In genomic region chr4:145732001-145732400, GRCh38 we compare ENCODE assay signal across 10 cellular contexts. TPM values are rescaled to one million over a fixed set of nuclear protein-coding genes. Genes with fewer than 3 reads are reported as not detected.
DNase-seq lines count a peak whose midpoint lies in the region; ATAC-seq and TF ChIP-seq lines count a peak whose summit lies in the region.
"Had no signal": no experiment of that assay in that cellular context is flagged by ENCODE, and none has a peak within 500 bp of the region (broad histone marks: within the 10 kb centered on the region; RNA-seq: fewer than 3 reads in every experiment).

No MANE protein-coding gene starts in this region.

- H3K9me3 Mint-ChIP-seq in activated CD8-positive, alpha-beta memory T cell treated with anti-CD3 and anti-CD28 coated beads, Interleukin-2, amount 10 ng/mL, durations not matched to agents 7 days and 5 days (ENCODE audit: low read depth): no peaks in the 10 kb centered on the region
- no peaks in the 10 kb centered on the region for H3K9me3 Mint-ChIP-seq in activated naive CD8-positive, alpha-beta T cell treated with anti-CD3 and anti-CD28 coated beads, Interleukin-2, amount 10 ng/mL, durations not matched to agents 7 days and 5 days

- ATAC-seq in activated CD8-positive, alpha-beta memory T cell treated with anti-CD3 and anti-CD28 coated beads, Interleukin-2, amount 10 ng/mL, durations not matched to agents 7 days and 5 days: no peak
- no peak for ATAC-seq in activated naive CD8-positive, alpha-beta T cell treated with anti-CD3 and anti-CD28 coated beads, Interleukin-2, amount 10 ng/mL, durations not matched to agents 7 days and 5 days (ENCODE audit: low read depth)
- ATAC-seq in left lung (no peak), GM19452 (IDR thresholded peaks at IDR 0.05; ENCODE audit: unreplicated experiment) (no peak)

- H3K9me3 ChIP-seq in left lung (no peaks in the 10 kb centered on the region), stomach (no peaks in the 10 kb centered on the region)

- H3K4me3 ChIP-seq in left lung: peak overlapping the region in 1 of 2 donors; percentile 56
- peak overlapping the region in 3 of 4 donors; percentile 51 to 66 (median 63) for H3K4me3 ChIP-seq in stomach

- H3K27ac ChIP-seq in left lung (peak overlapping the region; percentile 89 to 98), stomach (peak overlapping the region; percentile 93 to 99 (median 96))

- no peak for TF ChIP-seq POLR2A in stomach (IDR thresholded peaks at IDR 0.05)

- H3K27ac Mint-ChIP-seq in activated CD8-positive, alpha-beta memory T cell treated with anti-CD3 and anti-CD28 coated beads, Interleukin-2, amount 10 ng/mL, durations not matched to agents 7 days and 5 days: no peak overlapping the region
- H3K27ac Mint-ChIP-seq in activated naive CD8-positive, alpha-beta T cell treated with anti-CD3 and anti-CD28 coated beads, Interleukin-2, amount 10 ng/mL, durations not matched to agents 7 days and 5 days: no peak overlapping the region

- H3K4me1 Mint-ChIP-seq in activated CD8-positive, alpha-beta memory T cell treated with anti-CD3 and anti-CD28 coated beads, Interleukin-2, amount 10 ng/mL, durations not matched to agents 7 days and 5 days: peaks cover 29% of the 10 kb centered on the region
- peaks cover 5% of the 10 kb centered on the region for H3K4me1 Mint-ChIP-seq in activated naive CD8-positive, alpha-beta T cell treated with anti-CD3 and anti-CD28 coated beads, Interleukin-2, amount 10 ng/mL, durations not matched to agents 7 days and 5 days

- no peak for TF ChIP-seq CTCF in left lung (IDR thresholded peaks at IDR 0.05)
- no peak for TF ChIP-seq CTCF in stomach (IDR thresholded peaks at IDR 0.05)

- no peak for DNase-seq in activated CD8-positive, alpha-beta memory T cell treated with anti-CD3 and anti-CD28 coated beads, Interleukin-2, amount 10 ng/mL, durations not matched to agents 7 days and 5 days
- no peak for DNase-seq in activated CD8-positive, alpha-beta memory T cell treated with anti-CD3 and anti-CD28 coated beads for 24 hours
- DNase-seq in activated naive CD8-positive, alpha-beta T cell treated with anti-CD3 and anti-CD28 coated beads, Interleukin-2, amount 10 ng/mL, durations not matched to agents 7 days and 5 days: no peak
- DNase-seq in left lung (no peak), stomach (no peak), cerebellar cortex (ENCODE audit: low spot score) (no peak), NCI-H2227 treated with DMSO at 0.1 percent for 48 hours (lab: John Stamatoyannopoulos, UW) (no peak)
- DNase-seq: cerebellar nuclear complex had no signal

- CTCF ChIA-PET in activated CD8-positive, alpha-beta memory T cell treated with anti-CD3 and anti-CD28 coated beads, Interleukin-2, amount 10 ng/mL, durations not matched to agents 7 days and 5 days (lab: Charles Lee): no interaction called here

- no peaks in the 10 kb centered on the region for H3K36me3 ChIP-seq in left lung
- no peaks in the 10 kb centered on the region for H3K36me3 ChIP-seq in stomach

- POLR2A ChIA-PET in activated naive CD8-positive, alpha-beta T cell treated with anti-CD3 and anti-CD28 coated beads, Interleukin-2, amount 10 ng/mL, durations not matched to agents 7 days and 5 days (lab: Charles Lee): no interaction called here

- no peaks in the 10 kb centered on the region for H3K36me3 Mint-ChIP-seq in activated CD8-positive, alpha-beta memory T cell treated with anti-CD3 and anti-CD28 coated beads, Interleukin-2, amount 10 ng/mL, durations not matched to agents 7 days and 5 days
- H3K36me3 Mint-ChIP-seq in activated naive CD8-positive, alpha-beta T cell treated with anti-CD3 and anti-CD28 coated beads, Interleukin-2, amount 10 ng/mL, durations not matched to agents 7 days and 5 days: no peaks in the 10 kb centered on the region

- peak overlapping the region; percentile 73 for H3K4me3 Mint-ChIP-seq in activated CD8-positive, alpha-beta memory T cell treated with anti-CD3 and anti-CD28 coated beads, Interleukin-2, amount 10 ng/mL, durations not matched to agents 7 days and 5 days
- peak overlapping the region; percentile 72 for H3K4me3 Mint-ChIP-seq in activated naive CD8-positive, alpha-beta T cell treated with anti-CD3 and anti-CD28 coated beads, Interleukin-2, amount 10 ng/mL, durations not matched to agents 7 days and 5 days

- H3K4me1 ChIP-seq in left lung (peaks cover 16 to 47% of the 10 kb centered on the region in 2 donors), stomach (peaks cover 39 to 64% (median 55%) of the 10 kb centered on the region in 4 donors)

- intact Hi-C loops in left lung (cut with DNase I): loop anchor here in 1 of 2 donors (10.0 kb wide), 1 partner anchor 107 kb away; no protein-coding TSS in a partner anchor
- intact Hi-C loops in stomach (cut with DNase I; ENCODE audit: low total_unique reads): no loop called here

- H3K27me3 ChIP-seq in left lung (no peaks in the 10 kb centered on the region), stomach (no peaks in the 10 kb centered on the region)

- TF ChIP-seq EP300 in stomach (IDR thresholded peaks at IDR 0.05): no peak

- 20 to 41% (median 26%) methylated on average over 3 of the region's 3 CpGs for WGBS in stomach, 5 donors

- peaks cover 21% of the 10 kb centered on the region for H3K27me3 Mint-ChIP-seq in activated CD8-positive, alpha-beta memory T cell treated with anti-CD3 and anti-CD28 coated beads, Interleukin-2, amount 10 ng/mL, durations not matched to agents 7 days and 5 days
- peaks cover 43% of the 10 kb centered on the region for H3K27me3 Mint-ChIP-seq in activated naive CD8-positive, alpha-beta T cell treated with anti-CD3 and anti-CD28 coated beads, Interleukin-2, amount 10 ng/mL, durations not matched to agents 7 days and 5 days

RNA-seq across cellular contexts. Expression of gene C4orf51, which starts 52.1 kb away (rescaled TPM):
- total RNA-seq in activated CD8-positive, alpha-beta memory T cell treated with anti-CD3 and anti-CD28 coated beads, Interleukin-2, amount 10 ng/mL, durations not matched to agents 7 days and 5 days: not detected
- not detected for total RNA-seq in activated naive CD8-positive, alpha-beta T cell treated with anti-CD3 and anti-CD28 coated beads, Interleukin-2, amount 10 ng/mL, durations not matched to agents 7 days and 5 days
- total RNA-seq in left lung (not detected), stomach (not detected)
- not detected for polyA plus RNA-seq in stomach
- total RNA-seq: omental fat pad had no signal
